In genomic region chr5:134769206-134769605, GRCh38 we compare ENCODE assay signal across 21 cellular contexts. TPM values are rescaled to one million over a fixed set of nuclear protein-coding genes. Genes with fewer than 3 reads are reported as not detected.
DNase-seq lines count a peak whose midpoint lies in the region; ATAC-seq and TF ChIP-seq lines count a peak whose summit lies in the region.
"Had no signal": no experiment of that assay in that cellular context is flagged by ENCODE, and none has a peak within 500 bp of the region (broad histone marks: within the 10 kb centered on the region; RNA-seq: fewer than 3 reads in every experiment).

No MANE protein-coding gene starts in this region.

- H3K27ac Mint-ChIP-seq in chondrocyte (ENCODE audit: unreplicated experiment): peak overlapping the region; percentile 73
- no peak overlapping the region for H3K27ac Mint-ChIP-seq in naive thymus-derived CD8-positive, alpha-beta T cell
- H3K27ac Mint-ChIP-seq: activated CD4-positive, alpha-beta memory T cell treated with anti-CD3 and anti-CD28 coated beads for 36 hours; activated naive CD4-positive, alpha-beta T cell treated with anti-CD3 and anti-CD28 coated beads for 36 hours; dendritic cell treated with granulocyte-macrophage colony-stimulating factor and Interleukin-4, amounts not matched to agents 40 ng/mL and 50 ng/mL, for 4 days; naive thymus-derived CD4-positive, alpha-beta T cell had no signal

- DNase-seq in ELR (ENCODE audit: low read depth): peak; percentile 50
- peak; percentile 3 for DNase-seq in MV-4-11 (lab: John Stamatoyannopoulos, UW)
- no peak for DNase-seq in chondrocyte (ENCODE audit: low spot score)
- no peak for DNase-seq in left lobe of liver (ENCODE audit: low spot score)
- DNase-seq in NCI-H1048 (lab: John Stamatoyannopoulos, UW): no peak
- DNase-seq in naive thymus-derived CD8-positive, alpha-beta T cell: no peak
- DNase-seq in right atrium auricular region (ENCODE audit: low spot score): no peak
- DNase-seq: activated CD4-positive, alpha-beta memory T cell treated with anti-CD3 and anti-CD28 coated beads for 36 hours; activated naive CD4-positive, alpha-beta T cell treated with anti-CD3 and anti-CD28 coated beads for 36 hours; COR-L47; erythroblast; islet precursor cell; naive thymus-derived CD4-positive, alpha-beta T cell; NCI-H2081; NCI-H524; stimulated activated CD4-positive, alpha-beta T cell treated with anti-CD3 and anti-CD28 coated beads, Interleukin-4, amount 100 ng/mL, for 4 hours; substantia nigra; T-helper 1 cell had no signal

- H3K36me3 Mint-ChIP-seq in chondrocyte (ENCODE audit: low read depth): peaks cover 24% of the 10 kb centered on the region
- H3K36me3 Mint-ChIP-seq in naive thymus-derived CD8-positive, alpha-beta T cell: peaks cover 4 to 91% (median 7%) of the 10 kb centered on the region in 3 donors

- no peaks in the 10 kb centered on the region for H3K27me3 Mint-ChIP-seq in chondrocyte (ENCODE audit: low read depth)
- no peaks in the 10 kb centered on the region for H3K27me3 Mint-ChIP-seq in naive thymus-derived CD8-positive, alpha-beta T cell
- H3K27me3 Mint-ChIP-seq: activated CD4-positive, alpha-beta memory T cell treated with anti-CD3 and anti-CD28 coated beads for 36 hours; dendritic cell treated with granulocyte-macrophage colony-stimulating factor and Interleukin-4, amounts not matched to agents 40 ng/mL and 50 ng/mL, for 4 days; naive thymus-derived CD4-positive, alpha-beta T cell had no signal

- H3K9me3 ChIP-seq in right atrium auricular region: no peaks in the 10 kb centered on the region

- no peaks in the 10 kb centered on the region for H3K4me1 Mint-ChIP-seq in chondrocyte (ENCODE audit: low read depth)
- H3K4me1 Mint-ChIP-seq in naive thymus-derived CD8-positive, alpha-beta T cell: peaks cover 0 to 3% (median 1%) of the 10 kb centered on the region in 4 donors

- H3K4me1 ChIP-seq in right atrium auricular region: no peaks in the 10 kb centered on the region
- H3K4me1 ChIP-seq: parathyroid adenoma had no signal

- no peaks in the 10 kb centered on the region for H3K9me3 Mint-ChIP-seq in chondrocyte (ENCODE audit: low read depth)
- H3K9me3 Mint-ChIP-seq in naive thymus-derived CD8-positive, alpha-beta T cell: no peaks in the 10 kb centered on the region
- H3K9me3 Mint-ChIP-seq: activated CD4-positive, alpha-beta memory T cell treated with anti-CD3 and anti-CD28 coated beads for 36 hours; activated naive CD4-positive, alpha-beta T cell treated with anti-CD3 and anti-CD28 coated beads for 36 hours; dendritic cell treated with granulocyte-macrophage colony-stimulating factor and Interleukin-4, amounts not matched to agents 40 ng/mL and 50 ng/mL, for 4 days; naive thymus-derived CD4-positive, alpha-beta T cell had no signal

- POLR2A ChIA-PET in naive thymus-derived CD8-positive, alpha-beta T cell (lab: Charles Lee): no interaction called here

- H3K27me3 ChIP-seq in right atrium auricular region: no peaks in the 10 kb centered on the region

- no peak overlapping the region for H3K4me3 ChIP-seq in right atrium auricular region

- ATAC-seq in left lobe of liver: peak; percentile 37
- ATAC-seq in naive thymus-derived CD8-positive, alpha-beta T cell: no peak
- ATAC-seq in GM21360 (IDR thresholded peaks at IDR 0.05; ENCODE audit: unreplicated experiment): no peak
- ATAC-seq: naive thymus-derived CD4-positive, alpha-beta T cell had no signal

- TF ChIP-seq CTCF in chondrocyte (IDR thresholded peaks at IDR 0.05) (no peak), right atrium auricular region (IDR thresholded peaks at IDR 0.05) (no peak)

- H3K4me3 Mint-ChIP-seq in chondrocyte (ENCODE audit: unreplicated experiment): no peak overlapping the region
- no peak overlapping the region for H3K4me3 Mint-ChIP-seq in naive thymus-derived CD8-positive, alpha-beta T cell
- H3K4me3 Mint-ChIP-seq: activated CD4-positive, alpha-beta memory T cell treated with anti-CD3 and anti-CD28 coated beads for 36 hours; activated naive CD4-positive, alpha-beta T cell treated with anti-CD3 and anti-CD28 coated beads for 36 hours; dendritic cell treated with granulocyte-macrophage colony-stimulating factor and Interleukin-4, amounts not matched to agents 40 ng/mL and 50 ng/mL, for 4 days; naive thymus-derived CD4-positive, alpha-beta T cell had no signal

- H3K27ac ChIP-seq in right atrium auricular region: no peak overlapping the region
- H3K27ac ChIP-seq: parathyroid adenoma had no signal

- H3K36me3 ChIP-seq in right atrium auricular region: peaks cover 95% of the 10 kb centered on the region

RNA-seq across cellular contexts. Expression of gene DDX46, which starts 10.6 kb away (rescaled TPM):
- 32.0 to 55.8 TPM (median 37.8 TPM) in 3 replicates for total RNA-seq in chondrocyte
- 19.0 TPM for total RNA-seq in left lobe of liver
- 10 to 100 TPM; 68.4 to 75.6 TPM for total RNA-seq in naive thymus-derived CD8-positive, alpha-beta T cell
- 10 to 100 TPM; 17.9 to 23.4 (median 21.4) TPM for polyA plus RNA-seq in naive thymus-derived CD8-positive, alpha-beta T cell
- 10 to 100 TPM; 12.2 to 13.4 TPM for total RNA-seq in right atrium auricular region

RNA-seq across cellular contexts. Expression of gene CAMLG, which starts 30.9 kb away (rescaled TPM):
- total RNA-seq in chondrocyte (36.1 to 41.6 TPM (median 39.0 TPM) in 3 replicates), left lobe of liver (10.5 TPM), right atrium auricular region (10 to 100 TPM; 18.2 to 21.9 TPM)
- 10 to 100 TPM; 35.7 to 36.1 TPM for total RNA-seq in naive thymus-derived CD8-positive, alpha-beta T cell
- 10 to 100 TPM; 38.1 to 39.3 (median 38.8) TPM for polyA plus RNA-seq in naive thymus-derived CD8-positive, alpha-beta T cell

Comparison
In these comparisons a context has a peak if more than half of its experiments do, and no peak if none do; other contexts are left out.
1. DNase-seq: peak in ELR (single experiment) and MV-4-11 (single experiment); none in chondrocyte (single experiment), left lobe of liver (single experiment), NCI-H1048 (single experiment), naive thymus-derived CD8-positive, alpha-beta T cell (0 of 10) and right atrium auricular region (single experiment).